8 cellular contexts compared by ENCODE assay signal in the genomic region with DNA sequence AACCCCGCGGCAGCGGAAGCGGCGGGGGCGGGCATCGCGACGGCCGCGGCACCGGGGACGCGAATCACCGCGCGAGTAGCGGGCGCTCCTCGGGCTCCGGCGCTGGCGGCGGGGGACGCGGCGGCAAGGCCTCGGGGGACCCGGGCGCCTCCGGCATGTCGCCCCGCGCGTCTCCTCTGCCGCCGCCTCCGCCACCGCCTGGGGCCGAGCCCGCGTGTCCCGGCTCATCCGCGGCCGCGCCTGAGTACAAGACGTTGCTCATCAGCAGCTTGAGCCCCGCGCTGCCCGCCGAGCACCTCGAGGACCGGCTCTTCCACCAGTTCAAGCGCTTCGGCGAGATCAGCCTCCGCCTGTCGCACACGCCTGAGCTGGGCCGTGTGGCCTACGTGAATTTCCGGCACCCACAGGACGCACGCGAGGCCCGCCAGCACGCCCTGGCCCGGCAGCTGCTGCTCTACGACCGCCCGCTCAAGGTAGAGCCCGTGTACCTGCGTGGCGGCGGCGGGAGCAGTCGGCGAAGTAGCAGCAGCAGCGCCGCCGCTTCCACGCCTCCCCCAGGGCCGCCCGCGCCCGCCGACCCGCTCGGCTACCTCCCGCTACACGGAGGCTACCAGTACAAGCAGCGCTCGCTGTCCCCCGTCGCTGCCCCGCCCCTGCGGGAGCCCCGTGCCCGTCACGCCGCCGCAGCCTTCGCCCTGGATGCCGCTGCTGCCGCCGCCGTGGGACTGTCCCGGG. TPM values are rescaled to one million over a fixed set of nuclear protein-coding genes. Genes with fewer than 3 reads are reported as not detected.
A peak's percentile ranks its signal among the peaks of the same experiment; 100 is the strongest.
DNase-seq lines count a peak whose midpoint lies in the region; ATAC-seq and TF ChIP-seq lines count a peak whose summit lies in the region.

No MANE protein-coding gene starts in this region.

- no peaks in the 10 kb centered on the region for H3K27me3 Mint-ChIP-seq in endodermal cell (ENCODE audit: insufficient read depth)

- H3K4me3 ChIP-seq in endodermal cell (ENCODE audit: low read length) (peak overlapping the region; percentile 77), mononuclear cell (ENCODE audit: low read length) (peak overlapping the region; percentile 53), thyroid gland (replicated peaks in 1 of 3) (peak overlapping the region; percentile 30 to 71 (median 51))

- intact Hi-C loops in thyroid gland (cut with DNase I), result loop anchor here (5.0 kb wide), 2 partner anchors 106 to 281 kb away; a partner anchor contains a TSS

- peak overlapping the region; percentile 93 for H3K27ac Mint-ChIP-seq in endodermal cell

- no peak for TF ChIP-seq CTCF in endodermal cell (conservative IDR thresholded peaks at IDR 0.05)
- TF ChIP-seq CTCF in thyroid gland (IDR thresholded peaks at IDR 0.05), result no peak

- H3K4me1 Mint-ChIP-seq in endodermal cell, result peaks cover 43% of the 10 kb centered on the region

- peak; percentile 54 for DNase-seq in AG08396 (ENCODE audit: low spot score)
- peak; percentile 41 to 43 for DNase-seq in activated CD4-positive, alpha-beta T cell treated with anti-CD3 and anti-CD28 coated beads, Interleukin-2, amount 50 U/mL, for 48 hours
- DNase-seq in endodermal cell, result peak; percentile 68
- peak; percentile 23 to 27 for DNase-seq in thyroid gland
- no peak for DNase-seq in NCI-H2107 treated with DMSO at 0.1 percent for 48 hours (lab: John Stamatoyannopoulos, UW; ENCODE audit: unreplicated experiment)

- H3K36me3 ChIP-seq in endodermal cell (ENCODE audit: control insufficient read depth, insufficient read depth, low read length) (peaks cover 83% of the 10 kb centered on the region), thyroid gland (peaks cover 40 to 60% of the 10 kb centered on the region in 2 donors)

- H3K27ac ChIP-seq in endodermal cell (ENCODE audit: low read depth, low read length) (peak overlapping the region; percentile 97), thyroid gland (peak overlapping the region in 2 of 3 donors; percentile 61 to 68)

- H3K9me3 ChIP-seq in endodermal cell (ENCODE audit: control insufficient read depth, low read length) (peaks cover 27% of the 10 kb centered on the region), mononuclear cell (ENCODE audit: low read depth, low read length) (no peaks in the 10 kb centered on the region), thyroid gland (no peaks in the 10 kb centered on the region)

- peaks cover 6% of the 10 kb centered on the region for H3K9me3 Mint-ChIP-seq in endodermal cell

- no peak for TF ChIP-seq POLR2A in thyroid gland (IDR thresholded peaks at IDR 0.05)

- ATAC-seq in GM19351 (IDR thresholded peaks at IDR 0.05; ENCODE audit: unreplicated experiment) (peak; percentile 7), HG03520 (IDR thresholded peaks at IDR 0.05; ENCODE audit: unreplicated experiment) (peak; percentile 11)

- H3K9ac ChIP-seq in endodermal cell (ENCODE audit: extremely low read depth, low read length, poor library complexity, severe bottlenecking), result peak overlapping the region; percentile 78

- H3K4me3 Mint-ChIP-seq in endodermal cell, result peak overlapping the region; percentile 75

- WGBS in endodermal cell (ENCODE audit: insufficient coverage in 1 of 2, insufficient read length in 1 of 2), 2 experiments, result 8 to 21% methylated on average over 34 to 109 of the region's 109 CpGs
- 0% methylated on average over 4 to 19 of the region's 109 CpGs for WGBS in thyroid gland, 2 donors

- H3K36me3 Mint-ChIP-seq in endodermal cell (ENCODE audit: low read depth), result peaks cover 62% of the 10 kb centered on the region

- H3K4me1 ChIP-seq in endodermal cell (ENCODE audit: control insufficient read depth, insufficient read depth, low read length) (peaks cover 16% of the 10 kb centered on the region), mononuclear cell (ENCODE audit: insufficient read depth, low read length) (peaks cover 75% of the 10 kb centered on the region), thyroid gland (peaks cover 44 to 75% of the 10 kb centered on the region in 2 donors)

- no peaks in the 10 kb centered on the region for H3K27me3 ChIP-seq in endodermal cell (ENCODE audit: control insufficient read depth, insufficient read depth, low read length, poor library complexity, severe bottlenecking)
- H3K27me3 ChIP-seq in mononuclear cell (ENCODE audit: insufficient read depth, low read length), result no peaks in the 10 kb centered on the region
- H3K27me3 ChIP-seq in thyroid gland, result no peaks in the 10 kb centered on the region

RNA-seq across cellular contexts. Expression of a gene that starts 0.6 kb away (rescaled TPM):
- total RNA-seq in endodermal cell (10 to 100 TPM; 49.5 to 58.2 TPM), mononuclear cell (25.3 TPM), thyroid gland (10 to 100 TPM; 29.4 to 50.0 (median 38.9) TPM)
- polyA plus RNA-seq in endodermal cell (2013, experiment 1 of 2), result 38.9 TPM
- polyA plus RNA-seq in endodermal cell (2013, experiment 2 of 2), result 34.4 TPM

RNA-seq across cellular contexts. Expression of a gene that starts 6.6 kb away (rescaled TPM):
- total RNA-seq in endodermal cell (100 to 1,000 TPM; 153 to 225 TPM), mononuclear cell (11.2 TPM), thyroid gland (100 to 1,000 TPM in 2 of 4 donors, 10 to 100 TPM in 2; 79.7 to 312 (median 189) TPM)
- 176 TPM for polyA plus RNA-seq in endodermal cell (2013, experiment 1 of 2)
- polyA plus RNA-seq in endodermal cell (2013, experiment 2 of 2), result 180 TPM
